In genomic region chr6:43469947-43470346, GRCh38 we compare ENCODE assay signal across 1 cellular context.
TF ChIP-seq lines count a peak whose summit lies in the region.

No MANE protein-coding gene starts in this region.

TF ChIP-seq in HCT116, 20 proteins besides CTCF, POLR2A, EP300 and RAD21 (continued from another document):
- TF ChIP-seq REST (IDR thresholded peaks at IDR 0.05; ENCODE audit: low read depth): no peak
